Comparison of ENCODE assay signal across 16 cellular contexts in genomic region chr7:22208806-22209205, GRCh38.
"Had no signal": no experiment of that assay in that cellular context is flagged by ENCODE, and none has a peak within 500 bp of the region (broad histone marks: within the 10 kb centered on the region; RNA-seq: fewer than 3 reads in every experiment).

No MANE protein-coding gene starts in this region.

- H3K27me3 Mint-ChIP-seq: activated B cell treated with CpG ODN at 0.5 μM for 24 hours had no signal

- H3K4me1 Mint-ChIP-seq: activated CD4-positive, alpha-beta T cell treated with anti-CD3 and anti-CD28 coated beads, Interleukin-2, amount 10 ng/mL, durations not matched to agents 7 days and 5 days; activated naive CD8-positive, alpha-beta T cell treated with anti-CD3 and anti-CD28 coated beads, Interleukin-2, amount 10 ng/mL, durations not matched to agents 7 days and 5 days had no signal

- H3K27ac Mint-ChIP-seq: activated B cell treated with CpG ODN at 0.5 μM for 24 hours; activated CD4-positive, alpha-beta T cell treated with anti-CD3 and anti-CD28 coated beads, Interleukin-2, amount 10 ng/mL, durations not matched to agents 7 days and 5 days; activated naive CD8-positive, alpha-beta T cell treated with anti-CD3 and anti-CD28 coated beads, Interleukin-2, amount 10 ng/mL, durations not matched to agents 7 days and 5 days; activated T-helper 1 cell treated with anti-CD3 and anti-CD28 coated beads, Interleukin-12 subunit alpha, Interleukin-12 subunit beta, Interleukin-2, Interleukin-4 antibody, amounts not matched to agents 30 ng/mL and 10 ng/mL and 1 ng/mL, durations not matched to agents 14 hours and 24 hours and 36 hours; T-helper 2 cell treated with Interferon-gamma antibody and Interleukin-4, amounts not matched to agents 5 μg/mL and 100 μg/mL, for 36 hours had no signal

- H3K27me3 ChIP-seq: right lobe of liver, stomach, tibial nerve, uterus had no signal

- DNase-seq: activated B cell treated with CpG ODN at 0.5 μM for 24 hours; activated CD4-positive, alpha-beta T cell treated with anti-CD3 and anti-CD28 coated beads, Interleukin-2, amount 10 ng/mL, durations not matched to agents 7 days and 5 days; activated CD8-positive, alpha-beta memory T cell treated with anti-CD3 and anti-CD28 coated beads for 24 hours; activated naive CD8-positive, alpha-beta T cell treated with anti-CD3 and anti-CD28 coated beads, Interleukin-2, amount 10 ng/mL, durations not matched to agents 7 days and 5 days; anterior cingulate cortex; dermis blood vessel endothelial cell; foreskin fibroblast; lower lobe of right lung; midbrain; right lobe of liver; stomach; uterus had no signal

- H3K4me3 Mint-ChIP-seq: activated B cell treated with CpG ODN at 0.5 μM for 24 hours; activated CD4-positive, alpha-beta T cell treated with anti-CD3 and anti-CD28 coated beads, Interleukin-2, amount 10 ng/mL, durations not matched to agents 7 days and 5 days; activated naive CD8-positive, alpha-beta T cell treated with anti-CD3 and anti-CD28 coated beads, Interleukin-2, amount 10 ng/mL, durations not matched to agents 7 days and 5 days; activated T-helper 1 cell treated with anti-CD3 and anti-CD28 coated beads, Interleukin-12 subunit alpha, Interleukin-12 subunit beta, Interleukin-2, Interleukin-4 antibody, amounts not matched to agents 30 ng/mL and 10 ng/mL and 1 ng/mL, durations not matched to agents 14 hours and 24 hours and 36 hours; neural crest cell; T-helper 2 cell treated with Interferon-gamma antibody and Interleukin-4, amounts not matched to agents 5 μg/mL and 100 μg/mL, for 36 hours had no signal

- H3K27ac ChIP-seq: lower lobe of right lung, right lobe of liver had no signal

- H3K36me3 ChIP-seq: lower lobe of right lung, right lobe of liver, stomach, tibial nerve, uterus had no signal

- H3K4me3 ChIP-seq: lower lobe of right lung, right lobe of liver, stomach, tibial nerve, uterus had no signal

- H3K9me3 ChIP-seq: lower lobe of right lung, right lobe of liver, stomach, tibial nerve, uterus had no signal

- H3K36me3 Mint-ChIP-seq: activated naive CD8-positive, alpha-beta T cell treated with anti-CD3 and anti-CD28 coated beads, Interleukin-2, amount 10 ng/mL, durations not matched to agents 7 days and 5 days had no signal

- H3K9me3 Mint-ChIP-seq: activated B cell treated with CpG ODN at 0.5 μM for 24 hours; activated CD4-positive, alpha-beta T cell treated with anti-CD3 and anti-CD28 coated beads, Interleukin-2, amount 10 ng/mL, durations not matched to agents 7 days and 5 days; activated naive CD8-positive, alpha-beta T cell treated with anti-CD3 and anti-CD28 coated beads, Interleukin-2, amount 10 ng/mL, durations not matched to agents 7 days and 5 days; activated T-helper 1 cell treated with anti-CD3 and anti-CD28 coated beads, Interleukin-12 subunit alpha, Interleukin-12 subunit beta, Interleukin-2, Interleukin-4 antibody, amounts not matched to agents 30 ng/mL and 10 ng/mL and 1 ng/mL, durations not matched to agents 14 hours and 24 hours and 36 hours; neural crest cell; T-helper 2 cell treated with Interferon-gamma antibody and Interleukin-4, amounts not matched to agents 5 μg/mL and 100 μg/mL, for 36 hours had no signal

- H3K4me1 ChIP-seq: right lobe of liver, stomach had no signal
